In genomic region chr7:23298141-23298851, GRCh38 we compare ENCODE assay signal across 8 cellular contexts. TPM values are rescaled to one million over a fixed set of nuclear protein-coding genes. Genes with fewer than 3 reads are reported as not detected.
DNase-seq lines count a peak whose midpoint lies in the region; ATAC-seq and TF ChIP-seq lines count a peak whose summit lies in the region.

No MANE protein-coding gene starts in this region.

- peaks cover 11% of the 10 kb centered on the region for H3K27me3 Mint-ChIP-seq in CD4-positive, CD25-positive, alpha-beta regulatory T cell
- no peaks in the 10 kb centered on the region for H3K27me3 Mint-ChIP-seq in chondrocyte (ENCODE audit: low read depth)

- peak overlapping the region; percentile 89 for H3K4me3 ChIP-seq in CD4-positive, CD25-positive, alpha-beta regulatory T cell (ENCODE audit: low read depth, low read length)
- peak overlapping the region; percentile 78 for H3K4me3 ChIP-seq in mucosa of stomach (ENCODE audit: low read length)

- H3K27ac ChIP-seq in CD4-positive, CD25-positive, alpha-beta regulatory T cell (ENCODE audit: insufficient read depth, low read length, poor library complexity, severe bottlenecking) = peak overlapping the region; percentile 81

- TF ChIP-seq CTCF in chondrocyte (IDR thresholded peaks at IDR 0.05) = no peak

- peaks cover 17 to 48% (median 30%) of the 10 kb centered on the region in 4 donors for H3K4me1 Mint-ChIP-seq in CD4-positive, CD25-positive, alpha-beta regulatory T cell
- peaks cover 57% of the 10 kb centered on the region for H3K4me1 Mint-ChIP-seq in chondrocyte (ENCODE audit: low read depth)

- no peak for ATAC-seq in CD4-positive, CD25-positive, alpha-beta regulatory T cell (ENCODE audit: low read depth in 2 of 2)
- no peak for ATAC-seq in activated CD4-positive, CD25-positive, alpha-beta regulatory T cell treated with anti-CD3 and anti-CD28 coated beads, Interleukin-2, amount 50 U/mL, for 24 hours

- H3K36me3 ChIP-seq in CD4-positive, CD25-positive, alpha-beta regulatory T cell (ENCODE audit: control insufficient read depth, insufficient read depth, low read length) = peaks cover 6% of the 10 kb centered on the region
- no peaks in the 10 kb centered on the region for H3K36me3 ChIP-seq in mucosa of stomach (ENCODE audit: control insufficient read depth, insufficient read depth, low read length)

- peaks cover 34% of the 10 kb centered on the region for H3K4me1 ChIP-seq in CD4-positive, CD25-positive, alpha-beta regulatory T cell (ENCODE audit: control insufficient read depth, insufficient read depth, low read length, poor library complexity, severe bottlenecking)
- H3K4me1 ChIP-seq in mucosa of stomach (ENCODE audit: control insufficient read depth, insufficient read depth, low read length) = peaks cover 16% of the 10 kb centered on the region

- H3K4me3 Mint-ChIP-seq in CD4-positive, CD25-positive, alpha-beta regulatory T cell = peak overlapping the region; percentile 84 to 97 (median 94)
- H3K4me3 Mint-ChIP-seq in chondrocyte (ENCODE audit: unreplicated experiment) = peak overlapping the region; percentile 86

- in situ Hi-C loops in KBM-7 (cut with MboI; ENCODE audit: low pct_unique_long_range_greater_than_20kb, low sequenced_read_pairs) = no loop called here

- H3K9me3 ChIP-seq in CD4-positive, CD25-positive, alpha-beta regulatory T cell (ENCODE audit: control insufficient read depth in 2 of 2, low read length in 2 of 2) = no peaks in the 10 kb centered on the region
- no peaks in the 10 kb centered on the region for H3K9me3 ChIP-seq in mucosa of stomach (ENCODE audit: control insufficient read depth, low read length)

- no peak overlapping the region for H3K9ac ChIP-seq in mucosa of stomach (ENCODE audit: low read length)

- peaks cover 0 to 1% (median 0%) of the 10 kb centered on the region in 7 donors for H3K9me3 Mint-ChIP-seq in CD4-positive, CD25-positive, alpha-beta regulatory T cell
- no peaks in the 10 kb centered on the region for H3K9me3 Mint-ChIP-seq in chondrocyte (ENCODE audit: low read depth)

- H3K27me3 ChIP-seq in CD4-positive, CD25-positive, alpha-beta regulatory T cell (ENCODE audit: control insufficient read depth, insufficient read depth, low read length) = no peaks in the 10 kb centered on the region
- no peaks in the 10 kb centered on the region for H3K27me3 ChIP-seq in mucosa of stomach (ENCODE audit: control insufficient read depth, insufficient read depth, low read length)

- H3K27ac Mint-ChIP-seq in CD4-positive, CD25-positive, alpha-beta regulatory T cell = peak overlapping the region; percentile 97 to 99 (median 97)
- peak overlapping the region; percentile 94 for H3K27ac Mint-ChIP-seq in chondrocyte (ENCODE audit: unreplicated experiment)

- no peak for DNase-seq in CD4-positive, CD25-positive, alpha-beta regulatory T cell
- DNase-seq in LoVo (ENCODE audit: low spot score) (peak; percentile 41), chondrocyte (ENCODE audit: low spot score) (no peak), NCI-H1930 (lab: John Stamatoyannopoulos, UW) (no peak), NCI-H2107 (lab: John Stamatoyannopoulos, UW) (no peak), KBM-7 (no peak)

- peaks cover 19% of the 10 kb centered on the region for H3K36me3 Mint-ChIP-seq in CD4-positive, CD25-positive, alpha-beta regulatory T cell
- peaks cover 5% of the 10 kb centered on the region for H3K36me3 Mint-ChIP-seq in chondrocyte (ENCODE audit: low read depth)

RNA-seq across cellular contexts. Expression of gene MALSU1, which starts 0.8 kb away (rescaled TPM):
- 34.3 TPM for total RNA-seq in CD4-positive, CD25-positive, alpha-beta regulatory T cell
- polyA plus RNA-seq in CD4-positive, CD25-positive, alpha-beta regulatory T cell = 10 to 100 TPM; 72.6 to 86.2 (median 80.6) TPM
- 40.9 to 57.3 TPM (median 44.6 TPM) in 3 replicates for total RNA-seq in chondrocyte

RNA-seq across cellular contexts. Expression of gene GPNMB, which starts 51.7 kb away (rescaled TPM):
- not detected for total RNA-seq in CD4-positive, CD25-positive, alpha-beta regulatory T cell
- polyA plus RNA-seq in CD4-positive, CD25-positive, alpha-beta regulatory T cell = under 1 TPM in 1 of 4 donors, not detected in 3; 0.66 TPM
- 128 to 162 TPM (median 139 TPM) in 3 replicates for total RNA-seq in chondrocyte

Comparison
In these comparisons a context has a peak if more than half of its experiments do, and no peak if none do; other contexts are left out.
1. RNA of gene GPNMB, which starts 51.7 kb away (total RNA-seq): 128 to 162 TPM in chondrocyte; not detected in CD4-positive, CD25-positive, alpha-beta regulatory T cell (single experiment); every median in the first group is over 100 times any median in the second.